In the genomic region with DNA sequence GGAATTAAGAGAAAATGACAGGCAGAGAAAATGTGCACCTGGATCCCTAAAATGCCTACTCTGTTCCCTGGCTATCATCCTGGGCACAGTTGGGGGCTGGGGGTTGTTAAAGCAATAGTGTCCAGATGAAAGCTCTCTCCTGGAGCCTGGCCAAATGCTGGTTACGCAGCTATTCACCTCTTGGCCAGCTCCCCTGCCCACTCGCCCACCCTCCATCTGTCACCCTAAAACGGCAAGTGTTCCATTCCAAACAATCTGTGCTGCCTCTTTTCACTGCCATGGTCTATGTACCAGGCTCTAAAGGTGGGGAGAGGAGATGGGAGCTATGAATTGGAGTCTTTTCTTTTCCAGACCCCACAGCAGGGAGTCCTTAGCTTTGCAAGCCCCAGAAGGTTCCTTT, we compare ENCODE assay signal across 33 cellular contexts. TPM values are rescaled to one million over a fixed set of nuclear protein-coding genes. Genes with fewer than 3 reads are reported as not detected.
DNase-seq lines count a peak whose midpoint lies in the region; TF ChIP-seq lines count a peak whose summit lies in the region.
"Had no signal": no experiment of that assay in that cellular context is flagged by ENCODE, and none has a peak within 500 bp of the region (broad histone marks: within the 10 kb centered on the region; RNA-seq: fewer than 3 reads in every experiment).

No MANE protein-coding gene starts in this region.

- H3K27me3 ChIP-seq in dorsolateral prefrontal cortex: no peaks in the 10 kb centered on the region
- H3K27me3 ChIP-seq: breast epithelium, left lung, right atrium auricular region, tibial artery, vagina had no signal

- H3K4me3 ChIP-seq in dorsolateral prefrontal cortex: no peak overlapping the region
- H3K4me3 ChIP-seq: A549, breast epithelium, GM12878, left lung, right atrium auricular region, SK-N-MC, smooth muscle cell, tibial artery, vagina had no signal

- no peak for TF ChIP-seq CTCF in dorsolateral prefrontal cortex (IDR thresholded peaks at IDR 0.05 in 54 of 56, conservative IDR thresholded peaks at IDR 0.05 in 2 of 56; ENCODE audit: low read depth in 1 of 56, partially characterized antibody in 56 of 56)
- TF ChIP-seq CTCF in mesothelial cell of epicardium (IDR thresholded peaks at IDR 0.05; ENCODE audit: unreplicated experiment): no peak

- H3K27ac Mint-ChIP-seq in mesothelial cell of epicardium: no peak overlapping the region
- H3K27ac Mint-ChIP-seq: activated CD4-positive, alpha-beta T cell treated with anti-CD3 and anti-CD28 coated beads, Interleukin-2, amount 10 ng/mL, durations not matched to agents 24 days and 14 days; activated naive CD4-positive, alpha-beta T cell treated with anti-CD3 and anti-CD28 coated beads, Interleukin-2, amount 50 U/mL, for 72 hours; CD4-positive, alpha-beta T cell; stimulated activated naive CD8-positive, alpha-beta T cell treated with anti-CD3 and anti-CD28 coated beads, Interleukin-15, Interleukin-2, amounts not matched to agents 100 ng/mL and 50 ng/mL, for 24 hours; WTC11 had no signal

- no peaks in the 10 kb centered on the region for H3K4me1 Mint-ChIP-seq in mesothelial cell of epicardium
- H3K4me1 Mint-ChIP-seq: activated CD4-positive, alpha-beta T cell treated with anti-CD3 and anti-CD28 coated beads, Interleukin-2, amount 10 ng/mL, durations not matched to agents 24 days and 14 days; WTC11 had no signal

- intact Hi-C loops in dorsolateral prefrontal cortex (cut with DNase I): no loop called here

- H3K27me3 Mint-ChIP-seq in mesothelial cell of epicardium (ENCODE audit: low read depth): no peaks in the 10 kb centered on the region
- H3K27me3 Mint-ChIP-seq: activated CD4-positive, alpha-beta T cell treated with anti-CD3 and anti-CD28 coated beads, Interleukin-2, amount 10 ng/mL, durations not matched to agents 24 days and 14 days; CD4-positive, alpha-beta T cell; stimulated activated naive CD8-positive, alpha-beta T cell treated with anti-CD3 and anti-CD28 coated beads, Interleukin-15, Interleukin-2, amounts not matched to agents 100 ng/mL and 50 ng/mL, for 24 hours had no signal

- DNase-seq in NCI-H82 (lab: John Stamatoyannopoulos, UW) (peak; percentile 19), NCI-H82 treated with DMSO at 0.1 percent for 48 hours (lab: John Stamatoyannopoulos, UW; ENCODE audit: unreplicated experiment) (no peak), NCI-H524 treated with DMSO at 0.1 percent for 48 hours (lab: John Stamatoyannopoulos, UW) (peak; percentile 72), dorsolateral prefrontal cortex (peak in 1 of 10 donors; percentile 97), H4 (ENCODE audit: low spot score) (no peak), mesothelial cell of epicardium (ENCODE audit: low spot score in 2 of 2, unreplicated experiment in 2 of 2) (no peak)
- DNase-seq in central memory CD4-positive, alpha-beta T cell: no peak
- DNase-seq: activated CD4-positive, alpha-beta T cell treated with anti-CD3 and anti-CD28 coated beads, Interleukin-2, amount 10 ng/mL, durations not matched to agents 24 days and 14 days; activated effector memory CD4-positive, alpha-beta T cell treated with Interleukin-2 at 50 U/mL for 16 hours; CD4-positive, alpha-beta T cell; cortex of kidney; HCEC 1CT; left lung; mesendoderm; MV-4-11; NCI-H2227 treated with DMSO at 0.1 percent for 48 hours; NK-92 treated with Interleukin-12 subunit alpha and Interleukin-12 subunit beta, amount 100 ng/mL, for 24 hours; T-helper 1 cell; tibial artery had no signal

- H3K36me3 Mint-ChIP-seq in mesothelial cell of epicardium: peaks cover 37% of the 10 kb centered on the region

- H3K9me3 Mint-ChIP-seq in mesothelial cell of epicardium: no peaks in the 10 kb centered on the region
- H3K9me3 Mint-ChIP-seq: activated CD4-positive, alpha-beta T cell treated with anti-CD3 and anti-CD28 coated beads, Interleukin-2, amount 10 ng/mL, durations not matched to agents 24 days and 14 days; activated naive CD4-positive, alpha-beta T cell treated with anti-CD3 and anti-CD28 coated beads, Interleukin-2, amount 50 U/mL, for 72 hours; CD4-positive, alpha-beta T cell; stimulated activated naive CD8-positive, alpha-beta T cell treated with anti-CD3 and anti-CD28 coated beads, Interleukin-15, Interleukin-2, amounts not matched to agents 100 ng/mL and 50 ng/mL, for 24 hours; WTC11 had no signal

- H3K4me3 Mint-ChIP-seq in mesothelial cell of epicardium: no peak overlapping the region
- H3K4me3 Mint-ChIP-seq: activated CD4-positive, alpha-beta T cell treated with anti-CD3 and anti-CD28 coated beads, Interleukin-2, amount 10 ng/mL, durations not matched to agents 24 days and 14 days; CD4-positive, alpha-beta T cell; stimulated activated naive CD8-positive, alpha-beta T cell treated with anti-CD3 and anti-CD28 coated beads, Interleukin-15, Interleukin-2, amounts not matched to agents 100 ng/mL and 50 ng/mL, for 24 hours; WTC11 had no signal

- peak overlapping the region in 55 of 59 donors; percentile 12 to 97 (median 85) for H3K27ac ChIP-seq in dorsolateral prefrontal cortex
- H3K27ac ChIP-seq in temporal lobe (ENCODE audit: low read depth, low read length): peak overlapping the region; percentile 82
- H3K27ac ChIP-seq: A549, left lung, right atrium auricular region, SK-N-MC, tibial artery, vagina had no signal

RNA-seq across cellular contexts. Expression of a gene that starts 24.7 kb away (rescaled TPM):
- total RNA-seq in dorsolateral prefrontal cortex (1 to 10 TPM in 3 of 120 experiments, not detected in 117; 1.8 to 2.1 (median 2.0) TPM), temporal lobe (not detected), mesothelial cell of epicardium (not detected in 3 replicates)
- total RNA-seq in H4 (2014; rRNA removed; shearing (Covaris generic)): not detected in 2 replicates
- total RNA-seq: activated CD4-positive, alpha-beta T cell treated with anti-CD3 and anti-CD28 coated beads, Interleukin-2, amount 10 ng/mL, durations not matched to agents 24 days and 14 days; activated CD8-positive, alpha-beta memory T cell treated with anti-CD3 and anti-CD28 coated beads for 36 hours; activated naive CD4-positive, alpha-beta T cell treated with anti-CD3 and anti-CD28 coated beads, Interleukin-2, amount 50 U/mL, for 72 hours; CD4-positive, alpha-beta T cell; fibroblast of villous mesenchyme; HepG2; left lung; right atrium auricular region; smooth muscle cell; vagina had no signal

RNA-seq across cellular contexts. Expression of a gene that starts 30.9 kb away (rescaled TPM):
- 10 to 100 TPM; 10.9 to 29.5 (median 20.9) TPM for total RNA-seq in dorsolateral prefrontal cortex
- 15.7 TPM for total RNA-seq in temporal lobe
- total RNA-seq in H4 (2014; rRNA removed; shearing (Covaris generic)): 46.4 and 47.0 TPM in 2 replicates
- total RNA-seq in mesothelial cell of epicardium: 45.6 to 50.5 TPM (median 50.4 TPM) in 3 replicates

RNA-seq across cellular contexts. Expression of a gene that starts 32.8 kb away (rescaled TPM):
- total RNA-seq in dorsolateral prefrontal cortex (100 to 1,000 TPM in 1 of 120 experiments, 10 to 100 TPM in 119; 43.4 to 126 (median 69.4) TPM), temporal lobe (26.8 TPM), mesothelial cell of epicardium (35.4 to 41.8 TPM (median 37.0 TPM) in 3 replicates)
- 9.1 and 14.3 TPM in 2 replicates for total RNA-seq in H4 (2014; rRNA removed; shearing (Covaris generic))

Comparison
In these comparisons a context has a peak if more than half of its experiments do, and no peak if none do; other contexts are left out.
1. DNase-seq: peak in NCI-H82 (single experiment) and NCI-H524 treated with DMSO at 0.1 percent for 48 hours (single experiment); none in NCI-H82 treated with DMSO at 0.1 percent for 48 hours (single experiment), H4 (single experiment), central memory CD4-positive, alpha-beta T cell (single experiment) and mesothelial cell of epicardium (0 of 2).